Comparison of ENCODE assay signal across 33 cellular contexts in the genomic region with DNA sequence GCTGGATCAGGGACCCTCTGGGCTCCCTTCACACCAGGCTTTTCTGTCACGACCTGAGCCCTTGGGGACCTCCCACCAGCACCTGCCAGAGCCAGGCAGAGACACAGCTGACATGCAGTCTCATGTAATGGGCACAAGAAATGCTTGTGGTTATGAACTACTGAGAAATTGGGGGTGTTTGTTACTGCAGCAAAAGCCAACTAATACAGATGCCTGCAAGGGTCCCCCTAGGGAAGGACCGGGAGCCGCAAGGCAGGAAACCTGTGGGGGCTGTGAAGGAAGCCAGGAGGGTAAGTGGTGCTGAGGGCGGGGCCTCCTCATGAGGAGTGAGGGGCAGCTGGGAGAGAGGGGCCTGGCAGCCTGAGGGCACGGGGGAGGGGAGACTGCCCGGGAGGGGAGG. TPM values are rescaled to one million over a fixed set of nuclear protein-coding genes. Genes with fewer than 3 reads are reported as not detected.
"Had no signal": no experiment of that assay in that cellular context is flagged by ENCODE, and none has a peak within 500 bp of the region (broad histone marks: within the 10 kb centered on the region; RNA-seq: fewer than 3 reads in every experiment).

No MANE protein-coding gene starts in this region.

- DNase-seq: cerebellar nuclear complex; cortex of kidney; effector memory CD8-positive, alpha-beta T cell; erythroblast; esophagus squamous epithelium; foreskin melanocyte; glutamatergic neuron; heart right ventricle; hippocampal formation; islet precursor cell; kidney glomerular epithelial cell; left colon; left ventricle myocardium superior; mesenchymal stem cell; mucosa of descending colon; naive B cell; nucleus accumbens; psoas muscle; right cardiac atrium; stimulated activated CD4-positive, alpha-beta T cell treated with anti-CD3 and anti-CD28 coated beads, Interleukin-15, amount 100 ng/mL, for 24 hours; stimulated activated CD4-positive, alpha-beta T cell treated with anti-CD3 and anti-CD28 coated beads, Interleukin-2, amount 100 ng/mL, for 48 hours; stimulated activated CD8-positive, alpha-beta memory T cell treated with anti-CD3 and anti-CD28 coated beads, Interleukin-4, amount 100 ng/mL, for 48 hours; stimulated activated naive CD4-positive, alpha-beta T cell; stimulated activated naive CD8-positive, alpha-beta T cell treated with anti-CD3 and anti-CD28 coated beads, Interleukin-15, amount 100 ng/mL, for 72 hours; transverse colon had no signal

- H3K9me3 Mint-ChIP-seq: effector memory CD8-positive, alpha-beta T cell; mesothelial cell of epicardium; naive B cell; natural killer cell treated with Interleukin-12 subunit alpha and Interleukin-12 subunit beta and Interleukin-15 and Interleukin-18, amount 100 ng/mL, for 72 hours; neural crest cell; stimulated activated naive CD8-positive, alpha-beta T cell treated with anti-CD3 and anti-CD28 coated beads, Interleukin-15, amount 100 ng/mL, for 72 hours had no signal

- H3K36me3 ChIP-seq: esophagus squamous epithelium, suprapubic skin, transverse colon had no signal

- FAIRE-seq: endometrium had no signal

- H3K27me3 ChIP-seq: esophagus squamous epithelium, heart right ventricle, suprapubic skin, transverse colon had no signal

- H3K36me3 Mint-ChIP-seq: mesothelial cell of epicardium; naive B cell; natural killer cell treated with Interleukin-12 subunit alpha and Interleukin-12 subunit beta and Interleukin-15 and Interleukin-18, amount 100 ng/mL, for 72 hours had no signal

- H3K4me1 Mint-ChIP-seq: naive B cell; stimulated activated naive CD8-positive, alpha-beta T cell treated with anti-CD3 and anti-CD28 coated beads, Interleukin-15, amount 100 ng/mL, for 72 hours had no signal

- H3K4me3 Mint-ChIP-seq: effector memory CD8-positive, alpha-beta T cell; mesothelial cell of epicardium; natural killer cell treated with Interleukin-12 subunit alpha and Interleukin-12 subunit beta and Interleukin-15 and Interleukin-18, amount 100 ng/mL, for 72 hours; neural crest cell; stimulated activated naive CD8-positive, alpha-beta T cell treated with anti-CD3 and anti-CD28 coated beads, Interleukin-15, amount 100 ng/mL, for 72 hours had no signal

- H3K4me3 ChIP-seq: esophagus squamous epithelium, heart right ventricle, mucosa of descending colon, psoas muscle, skin epidermis, suprapubic skin, transverse colon had no signal

- H3K27ac ChIP-seq: esophagus squamous epithelium, heart right ventricle, psoas muscle, skin epidermis, suprapubic skin, transverse colon had no signal

- H3K27me3 Mint-ChIP-seq: effector memory CD8-positive, alpha-beta T cell; natural killer cell treated with Interleukin-12 subunit alpha and Interleukin-12 subunit beta and Interleukin-15 and Interleukin-18, amount 100 ng/mL, for 72 hours; stimulated activated naive CD8-positive, alpha-beta T cell treated with anti-CD3 and anti-CD28 coated beads, Interleukin-15, amount 100 ng/mL, for 72 hours had no signal

- H3K9me3 ChIP-seq: esophagus squamous epithelium, heart right ventricle, mucosa of descending colon, psoas muscle, suprapubic skin, transverse colon had no signal

- H3K27ac Mint-ChIP-seq: natural killer cell treated with Interleukin-12 subunit alpha and Interleukin-12 subunit beta and Interleukin-15 and Interleukin-18, amount 100 ng/mL, for 72 hours had no signal

- ATAC-seq: effector memory CD8-positive, alpha-beta T cell; heart right ventricle; left colon; left ventricle myocardium superior; mucosa of descending colon; natural killer cell treated with Interleukin-12 subunit alpha and Interleukin-12 subunit beta and Interleukin-15 and Interleukin-18, amount 100 ng/mL, for 72 hours; psoas muscle; right cardiac atrium; stimulated activated naive CD8-positive, alpha-beta T cell treated with anti-CD3 and anti-CD28 coated beads, Interleukin-15, amount 100 ng/mL, for 72 hours had no signal

RNA-seq across cellular contexts. Expression of a gene that starts 16.6 kb away (rescaled TPM):
- total RNA-seq: dermis microvascular lymphatic vessel endothelial cell, renal cortical epithelial cell had no signal
